29 cellular contexts compared by ENCODE assay signal in the genomic region with DNA sequence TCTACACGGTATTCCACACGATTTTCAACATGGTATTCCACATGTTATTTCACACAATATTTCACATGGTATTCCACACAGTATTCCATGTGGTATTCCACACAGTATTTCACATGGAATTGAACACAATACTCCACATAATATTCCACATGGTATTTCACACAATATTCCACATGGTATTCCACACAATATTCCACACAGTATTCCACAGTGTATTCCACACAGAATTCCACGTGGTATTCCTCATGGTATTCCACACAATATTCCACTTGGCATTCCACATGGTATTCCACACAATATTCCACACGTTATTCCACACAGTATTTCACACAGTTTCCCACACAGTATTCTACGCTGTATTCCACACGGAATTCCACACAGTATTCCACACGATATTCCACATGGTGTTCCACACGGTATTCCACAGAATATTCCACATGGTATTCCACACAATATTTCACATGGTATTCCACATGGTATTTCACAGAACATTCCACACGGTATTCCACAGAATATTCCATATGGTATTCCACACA.
DNase-seq lines count a peak whose midpoint lies in the region; ATAC-seq, FAIRE-seq and TF ChIP-seq lines count a peak whose summit lies in the region.
"Had no signal": no experiment of that assay in that cellular context is flagged by ENCODE, and none has a peak within 500 bp of the region (broad histone marks: within the 10 kb centered on the region; RNA-seq: fewer than 3 reads in every experiment).

No MANE protein-coding gene starts in this region.

- H3K9me3 Mint-ChIP-seq in activated CD4-positive, alpha-beta T cell treated with anti-CD3 and anti-CD28 coated beads, Interleukin-2, amount 10 ng/mL, durations not matched to agents 7 days and 5 days: peaks cover 32% of the 10 kb centered on the region
- peaks cover 37% of the 10 kb centered on the region for H3K9me3 Mint-ChIP-seq in activated T-helper 1 cell treated with anti-CD3 and anti-CD28 coated beads, Interleukin-12 subunit alpha, Interleukin-12 subunit beta, Interleukin-2, Interleukin-4 antibody, amounts not matched to agents 30 ng/mL and 10 ng/mL and 1 ng/mL, durations not matched to agents 14 hours and 24 hours and 36 hours
- peaks cover 0 to 52% (median 2%) of the 10 kb centered on the region in 11 donors for H3K9me3 Mint-ChIP-seq in naive thymus-derived CD4-positive, alpha-beta T cell

- H3K9me3 ChIP-seq in naive thymus-derived CD4-positive, alpha-beta T cell (ENCODE audit: control insufficient read depth in 2 of 3, low read length in 3 of 3): no peaks in the 10 kb centered on the region
- H3K9me3 ChIP-seq: BE2C, Caco-2, HAP-1, MG63, tibial artery had no signal

- H3K4me3 ChIP-seq in naive thymus-derived CD4-positive, alpha-beta T cell (ENCODE audit: low read length): no peak overlapping the region
- H3K4me3 ChIP-seq: A549, HAP-1, MG63, SJSA1, tibial artery had no signal

- no peak overlapping the region for H3K27ac ChIP-seq in naive thymus-derived CD4-positive, alpha-beta T cell (ENCODE audit: low read depth, low read length)
- H3K27ac ChIP-seq: A549, brain microvascular endothelial cell, SJSA1, tibial artery had no signal

- no peaks in the 10 kb centered on the region for H3K27me3 ChIP-seq in naive thymus-derived CD4-positive, alpha-beta T cell (ENCODE audit: control insufficient read depth in 2 of 2, insufficient read depth in 2 of 2, low read length in 2 of 2)
- H3K27me3 ChIP-seq: BE2C, brain microvascular endothelial cell, MG63, SJSA1, tibial artery had no signal

- no peaks in the 10 kb centered on the region for H3K4me1 Mint-ChIP-seq in activated CD4-positive, alpha-beta T cell treated with anti-CD3 and anti-CD28 coated beads, Interleukin-2, amount 10 ng/mL, durations not matched to agents 7 days and 5 days
- H3K4me1 Mint-ChIP-seq in activated T-helper 1 cell treated with anti-CD3 and anti-CD28 coated beads, Interleukin-12 subunit alpha, Interleukin-12 subunit beta, Interleukin-2, Interleukin-4 antibody, amounts not matched to agents 30 ng/mL and 10 ng/mL and 1 ng/mL, durations not matched to agents 14 hours and 24 hours and 36 hours (ENCODE audit: low read depth): no peaks in the 10 kb centered on the region
- peaks cover 0 to 15% (median 0%) of the 10 kb centered on the region in 7 donors for H3K4me1 Mint-ChIP-seq in naive thymus-derived CD4-positive, alpha-beta T cell

- H3K4me1 ChIP-seq in naive thymus-derived CD4-positive, alpha-beta T cell (ENCODE audit: control insufficient read depth in 2 of 2, insufficient read depth in 2 of 2, low read length in 2 of 2): no peaks in the 10 kb centered on the region
- H3K4me1 ChIP-seq: A549, Caco-2, HAP-1, SJSA1 had no signal

- no peak for FAIRE-seq in HTR-8/SVneo (lab: Jason Lieb, UNC)
- FAIRE-seq: A549, GM19239, keratinocyte had no signal

- H3K36me3 ChIP-seq in naive thymus-derived CD4-positive, alpha-beta T cell (ENCODE audit: control insufficient read depth in 2 of 3, insufficient read depth in 3 of 3, low read length in 3 of 3): no peaks in the 10 kb centered on the region
- H3K36me3 ChIP-seq: BE2C, brain microvascular endothelial cell, HAP-1, MG63, SJSA1, tibial artery had no signal

- peaks cover 5% of the 10 kb centered on the region for H3K36me3 Mint-ChIP-seq in activated CD4-positive, alpha-beta T cell treated with anti-CD3 and anti-CD28 coated beads, Interleukin-2, amount 10 ng/mL, durations not matched to agents 7 days and 5 days (ENCODE audit: low read depth)
- no peaks in the 10 kb centered on the region for H3K36me3 Mint-ChIP-seq in activated T-helper 1 cell treated with anti-CD3 and anti-CD28 coated beads, Interleukin-12 subunit alpha, Interleukin-12 subunit beta, Interleukin-2, Interleukin-4 antibody, amounts not matched to agents 30 ng/mL and 10 ng/mL and 1 ng/mL, durations not matched to agents 14 hours and 24 hours and 36 hours (ENCODE audit: low read depth)
- peaks cover 0 to 12% (median 0%) of the 10 kb centered on the region in 5 donors for H3K36me3 Mint-ChIP-seq in naive thymus-derived CD4-positive, alpha-beta T cell

- H3K27me3 Mint-ChIP-seq in activated CD4-positive, alpha-beta T cell treated with anti-CD3 and anti-CD28 coated beads, Interleukin-2, amount 10 ng/mL, durations not matched to agents 7 days and 5 days: no peaks in the 10 kb centered on the region
- H3K27me3 Mint-ChIP-seq in activated T-helper 1 cell treated with anti-CD3 and anti-CD28 coated beads, Interleukin-12 subunit alpha, Interleukin-12 subunit beta, Interleukin-2, Interleukin-4 antibody, amounts not matched to agents 30 ng/mL and 10 ng/mL and 1 ng/mL, durations not matched to agents 14 hours and 24 hours and 36 hours (ENCODE audit: insufficient read depth): no peaks in the 10 kb centered on the region
- peaks cover 0 to 23% (median 0%) of the 10 kb centered on the region in 5 donors for H3K27me3 Mint-ChIP-seq in naive thymus-derived CD4-positive, alpha-beta T cell

- ATAC-seq in naive thymus-derived CD4-positive, alpha-beta T cell: no peak
- ATAC-seq: A549, left ventricle myocardium superior had no signal

- CTCF ChIA-PET in activated CD4-positive, alpha-beta T cell treated with anti-CD3 and anti-CD28 coated beads, Interleukin-2, amount 10 ng/mL, durations not matched to agents 7 days and 5 days (lab: Charles Lee): no interaction called here
- CTCF ChIA-PET in HEK293T (lab: Yijun Ruan, JAX): no interaction called here
- CTCF ChIA-PET in naive thymus-derived CD4-positive, alpha-beta T cell (lab: Charles Lee): no interaction called here

- TF ChIP-seq CTCF in GM20000 (IDR thresholded peaks at IDR 0.05; ENCODE audit: extremely low read depth, missing control alignments): no peak

- intact Hi-C loops in activated T-helper 1 cell treated with anti-CD3 and anti-CD28 coated beads, Interleukin-12 subunit alpha, Interleukin-12 subunit beta, Interleukin-2, Interleukin-4 antibody, amounts not matched to agents 30 ng/mL and 10 ng/mL and 1 ng/mL, durations not matched to agents 14 hours and 24 hours and 36 hours (cut with micrococcal nuclease): loop anchor here (5.0 to 10.0 kb wide), 4 partner anchors 135 to 1075 kb away; partner anchors contain the start of genes BUB3, CHST15 and LHPP
- intact Hi-C loops in naive thymus-derived CD4-positive, alpha-beta T cell (cut with micrococcal nuclease): loop anchor here (5.0 to 10.0 kb wide), 8 partner anchors 77 to 1077 kb away; partner anchors contain the start of gene BUB3 (in 1 of the 2)

- DNase-seq in activated CD4-positive, alpha-beta T cell treated with anti-CD3 and anti-CD28 coated beads, Interleukin-2, amount 10 ng/mL, durations not matched to agents 7 days and 5 days: no peak
- no peak for DNase-seq in activated CD4-positive, alpha-beta T cell treated with anti-CD3 and anti-CD28 coated beads for 4 hours
- no peak for DNase-seq in HEK293T (ENCODE audit: extremely low spot score)
- no peak for DNase-seq in activated T-helper 1 cell treated with anti-CD3 and anti-CD28 coated beads, Interleukin-12 subunit alpha, Interleukin-12 subunit beta, Interleukin-2, Interleukin-4 antibody, amounts not matched to agents 30 ng/mL and 10 ng/mL and 1 ng/mL, durations not matched to agents 14 hours and 24 hours and 36 hours (ENCODE audit: low spot score)
- DNase-seq in naive thymus-derived CD4-positive, alpha-beta T cell: peak in 3 of 9 donors; percentile 15 to 24 (median 23)
- no peak for DNase-seq in GM20000 (ENCODE audit: low spot score)
- DNase-seq in ureter (ENCODE audit: low spot score): no peak
- DNase-seq in HTR-8/SVneo (ENCODE audit: insufficient read length, low spot score): no peak
- DNase-seq: activated CD8-positive, alpha-beta memory T cell treated with anti-CD3 and anti-CD28 coated beads, Interleukin-2, amount 50 U/mL, for 48 hours; activated effector memory CD4-positive, alpha-beta T cell treated with anti-CD3 and anti-CD28 coated beads, Interleukin-2, amount 50 U/mL, for 16 hours; amniotic stem cell; BE2C; brain microvascular endothelial cell; Caco-2; DMS79; GF-D8; KBM-7; left ventricle myocardium superior; MG63; NCI-H1436; NCI-H446 treated with DMSO at 0.1 percent for 48 hours; NCI-H82; RPMI8226; tibial artery had no signal

- peak overlapping the region; percentile 21 for H3K4me3 Mint-ChIP-seq in activated CD4-positive, alpha-beta T cell treated with anti-CD3 and anti-CD28 coated beads, Interleukin-2, amount 10 ng/mL, durations not matched to agents 7 days and 5 days
- no peak overlapping the region for H3K4me3 Mint-ChIP-seq in activated T-helper 1 cell treated with anti-CD3 and anti-CD28 coated beads, Interleukin-12 subunit alpha, Interleukin-12 subunit beta, Interleukin-2, Interleukin-4 antibody, amounts not matched to agents 30 ng/mL and 10 ng/mL and 1 ng/mL, durations not matched to agents 14 hours and 24 hours and 36 hours
- H3K4me3 Mint-ChIP-seq in naive thymus-derived CD4-positive, alpha-beta T cell: peak overlapping the region in 3 of 10 donors; percentile 4 to 59 (median 31)

- H3K27ac Mint-ChIP-seq in activated CD4-positive, alpha-beta T cell treated with anti-CD3 and anti-CD28 coated beads, Interleukin-2, amount 10 ng/mL, durations not matched to agents 7 days and 5 days: peak overlapping the region; percentile 9
- peak overlapping the region; percentile 76 for H3K27ac Mint-ChIP-seq in activated T-helper 1 cell treated with anti-CD3 and anti-CD28 coated beads, Interleukin-12 subunit alpha, Interleukin-12 subunit beta, Interleukin-2, Interleukin-4 antibody, amounts not matched to agents 30 ng/mL and 10 ng/mL and 1 ng/mL, durations not matched to agents 14 hours and 24 hours and 36 hours
- peak overlapping the region in 7 of 9 donors; percentile 33 to 97 (median 81) for H3K27ac Mint-ChIP-seq in naive thymus-derived CD4-positive, alpha-beta T cell

- POLR2A ChIA-PET in activated CD4-positive, alpha-beta T cell treated with anti-CD3 and anti-CD28 coated beads, Interleukin-2, amount 10 ng/mL, durations not matched to agents 7 days and 5 days (lab: Charles Lee): no interaction called here
- POLR2A ChIA-PET in HEK293T (lab: Yijun Ruan, JAX): no interaction called here
- POLR2A ChIA-PET in naive thymus-derived CD4-positive, alpha-beta T cell (lab: Charles Lee): no interaction called here

TF ChIP-seq in HEK293T, 16 proteins besides CTCF, POLR2A, EP300 and RAD21:
- no peak for TF ChIP-seq FOXM1 (IDR thresholded peaks at IDR 0.05; ENCODE audit: borderline replicate concordance)
- 0 out of 2 replicates have a peak, but pooled peaks have one; percentile 29 for TF ChIP-seq TARDBP (IDR thresholded peaks at IDR 0.05)
- no peak for TF ChIP-seq ZNF384 (IDR thresholded peaks at IDR 0.05)
TF ChIP-seq in HEK293T: peak in this region for 1.

Comparison
In these comparisons a context has a peak if more than half of its experiments do, and no peak if none do; other contexts are left out.
1. H3K27ac Mint-ChIP-seq: peak in every context shown above with its lines; median percentile 81 in naive thymus-derived CD4-positive, alpha-beta T cell; 76 in activated T-helper 1 cell treated with anti-CD3 and anti-CD28 coated beads, Interleukin-12 subunit alpha, Interleukin-12 subunit beta, Interleukin-2, Interleukin-4 antibody, amounts not matched to agents 30 ng/mL and 10 ng/mL and 1 ng/mL, durations not matched to agents 14 hours and 24 hours and 36 hours; 9 in activated CD4-positive, alpha-beta T cell treated with anti-CD3 and anti-CD28 coated beads, Interleukin-2, amount 10 ng/mL, durations not matched to agents 7 days and 5 days.